In the genomic region with DNA sequence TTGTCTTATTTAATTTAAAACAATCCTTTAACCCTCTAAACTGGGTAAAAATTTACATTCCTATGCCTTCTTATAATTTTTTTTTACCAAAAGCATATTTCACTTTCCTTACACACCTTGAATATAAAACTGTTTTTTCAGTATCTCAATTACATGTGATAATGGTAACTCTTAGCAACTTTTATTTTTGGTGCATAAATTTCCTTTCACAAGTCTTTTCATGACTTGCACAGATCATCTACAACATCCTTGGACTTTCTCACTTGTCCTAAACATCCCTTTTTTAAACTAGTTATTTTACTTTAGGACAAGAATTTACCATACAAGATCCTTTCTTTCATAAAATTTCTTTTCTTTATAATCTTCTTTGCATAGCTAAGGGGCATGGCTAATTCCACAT, we compare ENCODE assay signal across 34 cellular contexts.
"Had no signal": no experiment of that assay in that cellular context is flagged by ENCODE, and none has a peak within 500 bp of the region (broad histone marks: within the 10 kb centered on the region; RNA-seq: fewer than 3 reads in every experiment).

No MANE protein-coding gene starts in this region.

- H3K4me3 ChIP-seq: MG63 had no signal

- H3K9me3 ChIP-seq: MG63 had no signal

- H3K36me3 ChIP-seq: MG63 had no signal

- DNase-seq: Karpas-422, Kasumi-1, MG63, MM.1S, MV-4-11, NCI-H1048, NCI-H1092, NCI-H1092 treated with DMSO at 0.1 percent for 48 hours, NCI-H1105, NCI-H1105 treated with DMSO at 0.1 percent for 48 hours, NCI-H1417, NCI-H1417 treated with DMSO at 0.1 percent for 48 hours, NCI-H1436, NCI-H1436 treated with DMSO at 0.1 percent for 48 hours, NCI-H146, NCI-H1694, NCI-H1694 treated with DMSO at 0.1 percent for 48 hours, NCI-H187, NCI-H187 treated with DMSO at 0.1 percent for 48 hours, NCI-H1930, NCI-H2029, NCI-H2029 treated with DMSO at 0.1 percent for 48 hours, NCI-H2081, NCI-H2081 treated with DMSO at 0.1 percent for 48 hours, NCI-H2107, NCI-H2171, NCI-H2171 treated with DMSO at 0.1 percent for 48 hours, NCI-H2227 treated with DMSO at 0.1 percent for 48 hours, NCI-H226, NCI-H345, NCI-H446, NCI-H446 treated with DMSO at 0.1 percent for 48 hours, NCI-H510A, NCI-H510A treated with DMSO at 0.1 percent for 48 hours had no signal
